In the genomic region with DNA sequence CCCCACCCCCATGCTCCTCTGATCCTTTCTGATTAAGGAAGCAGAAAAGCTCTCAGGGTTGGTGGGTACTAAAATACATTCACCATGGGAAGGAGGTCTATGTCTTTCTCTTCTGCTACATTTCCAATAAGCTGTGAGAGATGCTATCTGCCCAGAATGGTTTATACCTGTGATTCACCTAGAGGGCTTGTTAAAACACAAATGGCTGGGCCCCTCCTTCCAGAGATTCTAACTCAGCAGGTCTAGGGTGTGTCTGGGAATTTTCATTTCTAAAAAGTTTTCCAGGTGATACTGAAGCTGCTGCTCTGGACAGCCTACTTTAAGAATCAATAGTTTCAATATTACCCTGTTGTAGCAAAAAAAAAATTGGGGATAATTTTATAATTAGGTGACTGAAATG, we compare ENCODE assay signal across 28 cellular contexts.
"Had no signal": no experiment of that assay in that cellular context is flagged by ENCODE, and none has a peak within 500 bp of the region (broad histone marks: within the 10 kb centered on the region; RNA-seq: fewer than 3 reads in every experiment).

No MANE protein-coding gene starts in this region.

- H3K27ac Mint-ChIP-seq: mesothelial cell of epicardium; naive B cell; natural killer cell; nephron progenitor cell; neural progenitor cell; stimulated activated naive B cell treated with anti-CD40 and anti-IgM and Interleukin-4, amounts not matched to agents 10 μg/mL and 1 μg/mL and 100 μg/mL, for 72 hours had no signal

- ATAC-seq: left colon; left lung; lower lobe of right lung; natural killer cell; right lobe of liver; stimulated activated naive B cell treated with anti-CD40 and anti-IgM and Interleukin-4, amounts not matched to agents 10 μg/mL and 1 μg/mL and 100 μg/mL, for 72 hours; stimulated activated naive CD8-positive, alpha-beta T cell treated with anti-CD3 and anti-CD28 coated beads, Interleukin-15, Interleukin-2, amounts not matched to agents 100 U/mL and 50 U/mL, for 24 hours had no signal

- H3K4me3 Mint-ChIP-seq: mesothelial cell of epicardium; naive B cell; natural killer cell; nephron progenitor cell; neural progenitor cell; stimulated activated naive B cell treated with anti-CD40 and anti-IgM and Interleukin-4, amounts not matched to agents 10 μg/mL and 1 μg/mL and 100 μg/mL, for 72 hours had no signal

- H3K36me3 Mint-ChIP-seq: mesothelial cell of epicardium; naive B cell; natural killer cell; neural progenitor cell; stimulated activated naive B cell treated with anti-CD40 and anti-IgM and Interleukin-4, amounts not matched to agents 10 μg/mL and 1 μg/mL and 100 μg/mL, for 72 hours had no signal

- H3K9me3 Mint-ChIP-seq: mesothelial cell of epicardium; naive B cell; natural killer cell; nephron progenitor cell; neural progenitor cell; stimulated activated naive B cell treated with anti-CD40 and anti-IgM and Interleukin-4, amounts not matched to agents 10 μg/mL and 1 μg/mL and 100 μg/mL, for 72 hours had no signal

- H3K4me1 Mint-ChIP-seq: naive B cell; natural killer cell; neural progenitor cell; stimulated activated naive B cell treated with anti-CD40 and anti-IgM and Interleukin-4, amounts not matched to agents 10 μg/mL and 1 μg/mL and 100 μg/mL, for 72 hours had no signal

- DNase-seq: hippocampal formation; kidney; left colon; left lung; lower lobe of right lung; mesendoderm; naive B cell; natural killer cell; nephron progenitor cell; occipital lobe; right lobe of liver; stimulated activated CD4-positive, alpha-beta T cell treated with anti-CD3 and anti-CD28 coated beads, Interleukin-1b, Interleukin-23, amount 100 ng/mL, for 48 hours; stimulated activated CD4-positive, alpha-beta T cell treated with anti-CD3 and anti-CD28 coated beads, Interleukin-2, amount 100 ng/mL, for 48 hours; stimulated activated CD4-positive, alpha-beta T cell treated with anti-CD3 and anti-CD28 coated beads, Interleukin-4, amount 100 ng/mL, for 4 hours; stimulated activated CD8-positive, alpha-beta memory T cell treated with anti-CD3 and anti-CD28 coated beads, Interleukin-4, amount 100 ng/mL, for 48 hours; stimulated activated naive B cell treated with anti-CD40 and anti-IgM and Interleukin-4, amounts not matched to agents 10 μg/mL and 1 μg/mL and 100 μg/mL, for 72 hours; stimulated activated naive CD8-positive, alpha-beta T cell treated with anti-CD3 and anti-CD28 coated beads, Interleukin-15, Interleukin-2, amounts not matched to agents 100 U/mL and 50 U/mL, for 24 hours; stomach; testis; thyroid gland; transverse colon; upper lobe of left lung had no signal

- H3K27ac ChIP-seq: left lung, lower lobe of right lung, neural progenitor cell, neutrophil, parathyroid adenoma, right atrium auricular region, right lobe of liver, stomach, testis, thyroid gland, transverse colon, upper lobe of left lung, vagina had no signal

- H3K27me3 Mint-ChIP-seq: naive B cell; stimulated activated naive B cell treated with anti-CD40 and anti-IgM and Interleukin-4, amounts not matched to agents 10 μg/mL and 1 μg/mL and 100 μg/mL, for 72 hours had no signal
